19 cellular contexts compared by ENCODE assay signal in the genomic region with DNA sequence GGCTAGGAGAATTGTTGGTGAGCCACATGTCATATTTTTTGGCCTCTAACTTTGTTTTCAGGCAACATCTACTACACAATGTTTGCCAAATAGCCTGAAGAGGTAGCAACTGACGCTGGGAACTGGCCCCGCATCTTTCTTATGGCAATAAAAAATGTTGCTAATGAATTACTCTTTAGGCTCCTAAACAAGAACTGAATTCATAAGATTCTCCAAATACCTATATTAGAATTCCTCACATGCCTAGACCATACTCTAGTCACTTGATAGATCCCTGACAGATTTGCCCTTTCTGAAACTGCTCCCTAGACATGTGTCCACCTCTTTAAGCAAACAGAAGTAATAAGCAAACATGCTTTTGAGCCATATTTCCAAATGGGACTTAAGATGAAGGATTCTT.
DNase-seq lines count a peak whose midpoint lies in the region; ATAC-seq and TF ChIP-seq lines count a peak whose summit lies in the region.
"Had no signal": no experiment of that assay in that cellular context is flagged by ENCODE, and none has a peak within 500 bp of the region (broad histone marks: within the 10 kb centered on the region; RNA-seq: fewer than 3 reads in every experiment).

No MANE protein-coding gene starts in this region.

- DNase-seq in mammary epithelial cell: no peak
- no peak for DNase-seq in MCF 10A (ENCODE audit: unreplicated experiment)
- no peak for DNase-seq in SK-N-MC (ENCODE audit: low read depth, low spot score)
- peak; percentile 59 for DNase-seq in mesendoderm
- DNase-seq in dorsolateral prefrontal cortex: no peak
- no peak for DNase-seq in foreskin melanocyte
- DNase-seq: 8988T, H7, Kasumi-1, MM.1S, NCI-H1048, NCI-H1436, NCI-H2107, SIG-M5 had no signal

- H3K56ac ChIP-seq in mesendoderm (ENCODE audit: low read length): no peak overlapping the region

- no peaks in the 10 kb centered on the region for H3K27me3 Mint-ChIP-seq in MCF 10A (ENCODE audit: insufficient read depth, unreplicated experiment)
- no peaks in the 10 kb centered on the region for H3K27me3 Mint-ChIP-seq in activated T-helper 17 cell treated with anti-CD3 and anti-CD28 coated beads, Interleukin-2, amount 50 U/mL, for 72 hours
- H3K27me3 Mint-ChIP-seq: B cell had no signal

- no peaks in the 10 kb centered on the region for H3K36me3 Mint-ChIP-seq in MCF 10A (ENCODE audit: insufficient read depth, unreplicated experiment)
- H3K36me3 Mint-ChIP-seq in activated T-helper 17 cell treated with anti-CD3 and anti-CD28 coated beads, Interleukin-2, amount 50 U/mL, for 72 hours (ENCODE audit: low read depth): no peaks in the 10 kb centered on the region
- H3K36me3 Mint-ChIP-seq: CD14-positive monocyte had no signal

- H3K4me3 ChIP-seq in mammary epithelial cell (replicated peaks in 1 of 3; ENCODE audit: insufficient read depth in 1 of 3, low read depth in 2 of 3, low read length in 3 of 3) (no peak overlapping the region), SK-N-MC (no peak overlapping the region), mesendoderm (ENCODE audit: low read length) (no peak overlapping the region), dorsolateral prefrontal cortex (no peak overlapping the region)

- H3K79me2 ChIP-seq in mammary epithelial cell (ENCODE audit: insufficient read depth, low read length): no peaks in the 10 kb centered on the region
- no peaks in the 10 kb centered on the region for H3K79me2 ChIP-seq in mesendoderm (ENCODE audit: control insufficient read depth, insufficient read depth, low read length)

- 21% methylated on average over 2 of the region's 2 CpGs for WGBS in mammary epithelial cell (ENCODE audit: low coverage, missing lambda C conversion rate)
- no CpG with 5 or more reads among the region's 2 CpGs for WGBS in mesendoderm (ENCODE audit: extremely low coverage, insufficient coverage, low lambda C conversion rate)

- H3K9me3 ChIP-seq in mammary epithelial cell (replicated peaks; ENCODE audit: insufficient read depth, low read length) (no peaks in the 10 kb centered on the region), SK-N-MC (ENCODE audit: low read depth, low read length) (no peaks in the 10 kb centered on the region)

- ATAC-seq in GM21423 (IDR thresholded peaks at IDR 0.05; ENCODE audit: unreplicated experiment): no peak
- no peak for ATAC-seq in activated T-helper 17 cell treated with anti-CD3 and anti-CD28 coated beads, Interleukin-2, amount 50 U/mL, for 72 hours (replicated peaks)

- no peaks in the 10 kb centered on the region for H3K79me1 ChIP-seq in mesendoderm (ENCODE audit: low read length)

- H3K23ac ChIP-seq in mesendoderm (ENCODE audit: low read length): no peak overlapping the region

- dilution Hi-C loops in mammary epithelial cell (cut with HindIII; ENCODE audit: low sequenced_read_pairs): no loop called here

- no peaks in the 10 kb centered on the region for H3K4me1 Mint-ChIP-seq in MCF 10A (ENCODE audit: insufficient read depth, unreplicated experiment)
- no peaks in the 10 kb centered on the region for H3K4me1 Mint-ChIP-seq in activated T-helper 17 cell treated with anti-CD3 and anti-CD28 coated beads, Interleukin-2, amount 50 U/mL, for 72 hours
- H3K4me1 Mint-ChIP-seq: B cell, CD14-positive monocyte had no signal

- no peak overlapping the region for H3K4me3 Mint-ChIP-seq in MCF 10A (ENCODE audit: unreplicated experiment)
- no peak overlapping the region for H3K4me3 Mint-ChIP-seq in activated T-helper 17 cell treated with anti-CD3 and anti-CD28 coated beads, Interleukin-2, amount 50 U/mL, for 72 hours
- H3K4me3 Mint-ChIP-seq: B cell, CD14-positive monocyte had no signal

- intact Hi-C loops in mammary epithelial cell (cut with micrococcal nuclease) (no loop called here), MCF 10A (cut with micrococcal nuclease) (no loop called here), dorsolateral prefrontal cortex (cut with DNase I) (no loop called here)

- H3K18ac ChIP-seq in mesendoderm (ENCODE audit: low read length): no peak overlapping the region

- in situ Hi-C loops in mammary epithelial cell (cut with MboI; ENCODE audit: low sequenced_read_pairs in 2 of 2): no loop called here

- no peak overlapping the region for H2AK5ac ChIP-seq in mesendoderm (ENCODE audit: low read length)

- no peak overlapping the region for H4K5ac ChIP-seq in mesendoderm (ENCODE audit: low read length)

- no peak overlapping the region for H2BK5ac ChIP-seq in mesendoderm (ENCODE audit: low read length)

- H4K8ac ChIP-seq in mesendoderm (ENCODE audit: low read depth, low read length): no peak overlapping the region

- H3K27ac Mint-ChIP-seq in MCF 10A (ENCODE audit: low read depth, unreplicated experiment): no peak overlapping the region
- H3K27ac Mint-ChIP-seq in activated T-helper 17 cell treated with anti-CD3 and anti-CD28 coated beads, Interleukin-2, amount 50 U/mL, for 72 hours: no peak overlapping the region
- H3K27ac Mint-ChIP-seq: B cell, CD14-positive monocyte had no signal

- H4K20me1 ChIP-seq in mammary epithelial cell (ENCODE audit: insufficient read depth, low read length): no peaks in the 10 kb centered on the region

- no peak overlapping the region for H3K4ac ChIP-seq in mesendoderm (ENCODE audit: low read depth, low read length)

- H2BK120ac ChIP-seq in mesendoderm (ENCODE audit: low read depth, low read length): no peak overlapping the region

- no peak for TF ChIP-seq CTCF in mammary epithelial cell (conservative IDR thresholded peaks at IDR 0.05 in 1 of 2, IDR thresholded peaks at IDR 0.05 in 1 of 2; ENCODE audit: extremely low read depth in 1 of 2, insufficient read depth in 1 of 2, low read depth in 1 of 2, low read length in 2 of 2)
- no peak for TF ChIP-seq CTCF in MCF 10A (IDR thresholded peaks at IDR 0.05; ENCODE audit: unreplicated experiment)
- no peak for TF ChIP-seq CTCF in dorsolateral prefrontal cortex (IDR thresholded peaks at IDR 0.05 in 54 of 56, conservative IDR thresholded peaks at IDR 0.05 in 2 of 56; ENCODE audit: low read depth in 1 of 56, partially characterized antibody in 56 of 56)

- H3K36me3 ChIP-seq in mammary epithelial cell (ENCODE audit: insufficient read depth, low read length) (no peaks in the 10 kb centered on the region), SK-N-MC (ENCODE audit: insufficient read depth, low read length) (no peaks in the 10 kb centered on the region), mesendoderm (ENCODE audit: control insufficient read depth, insufficient read depth, low read length) (no peaks in the 10 kb centered on the region)

- POLR2A ChIA-PET in MCF 10A (lab: Yijun Ruan, JAX): no interaction called here

- no TSS peak for BruUV-seq in mammary epithelial cell (replicated peaks; lab: Mats Ljungman, UMichigan)
- BruUV-seq in MCF 10A (replicated peaks; lab: Mats Ljungman, UMichigan): no TSS peak

- H3K27me3 ChIP-seq in mammary epithelial cell (ENCODE audit: insufficient read depth, low read length): no peaks in the 10 kb centered on the region
- H3K27me3 ChIP-seq in mesendoderm (ENCODE audit: insufficient read depth, low read length, poor library complexity): no peaks in the 10 kb centered on the region
- H3K27me3 ChIP-seq in dorsolateral prefrontal cortex: no peaks in the 10 kb centered on the region

- H3K9me3 Mint-ChIP-seq in MCF 10A (ENCODE audit: unreplicated experiment): no peaks in the 10 kb centered on the region
- H3K9me3 Mint-ChIP-seq in activated T-helper 17 cell treated with anti-CD3 and anti-CD28 coated beads, Interleukin-2, amount 50 U/mL, for 72 hours: no peaks in the 10 kb centered on the region
- H3K9me3 Mint-ChIP-seq: CD14-positive monocyte had no signal

- H3K9ac ChIP-seq in mammary epithelial cell (ENCODE audit: insufficient read depth, low read length): no peak overlapping the region
- no peak overlapping the region for H3K9ac ChIP-seq in SK-N-MC (ENCODE audit: insufficient read length)
- H3K9ac ChIP-seq in mesendoderm (ENCODE audit: low read length): no peak overlapping the region

- H2AFZ ChIP-seq in mammary epithelial cell (ENCODE audit: low read depth, low read length): peak overlapping the region; percentile 49

- peaks cover 7% of the 10 kb centered on the region for H3K4me1 ChIP-seq in mammary epithelial cell (ENCODE audit: insufficient read depth, low read length)
- H3K4me1 ChIP-seq in mesendoderm (ENCODE audit: control insufficient read depth, low read depth, low read length): no peaks in the 10 kb centered on the region

- H3K4me2 ChIP-seq in mammary epithelial cell (ENCODE audit: insufficient read depth, low read depth, low read length): no peak overlapping the region
- no peak overlapping the region for H3K4me2 ChIP-seq in mesendoderm (ENCODE audit: low read length)

- H3K27ac ChIP-seq in mammary epithelial cell (ENCODE audit: insufficient read depth, low read depth, low read length): no peak overlapping the region
- peak overlapping the region; percentile 16 for H3K27ac ChIP-seq in SK-N-MC
- no peak overlapping the region for H3K27ac ChIP-seq in mesendoderm (ENCODE audit: low read depth, low read length)
- no peak overlapping the region for H3K27ac ChIP-seq in dorsolateral prefrontal cortex
- H3K27ac ChIP-seq: RWPE1 had no signal

- no peak overlapping the region for H2BK15ac ChIP-seq in mesendoderm (replicated peaks; ENCODE audit: low read depth)

- CTCF ChIA-PET in mammary epithelial cell (lab: Charles Lee; ENCODE audit: low non-redundant PET): no interaction called here
- CTCF ChIA-PET in MCF 10A (lab: Yijun Ruan, JAX): interaction anchor here (0.6 to 1.2 kb wide), 2 partner anchors 12 to 21 kb away, joined by 3 read pairs; no protein-coding TSS in a partner anchor
